Comparison of ENCODE assay signal across 1 cellular context in the genomic region with DNA sequence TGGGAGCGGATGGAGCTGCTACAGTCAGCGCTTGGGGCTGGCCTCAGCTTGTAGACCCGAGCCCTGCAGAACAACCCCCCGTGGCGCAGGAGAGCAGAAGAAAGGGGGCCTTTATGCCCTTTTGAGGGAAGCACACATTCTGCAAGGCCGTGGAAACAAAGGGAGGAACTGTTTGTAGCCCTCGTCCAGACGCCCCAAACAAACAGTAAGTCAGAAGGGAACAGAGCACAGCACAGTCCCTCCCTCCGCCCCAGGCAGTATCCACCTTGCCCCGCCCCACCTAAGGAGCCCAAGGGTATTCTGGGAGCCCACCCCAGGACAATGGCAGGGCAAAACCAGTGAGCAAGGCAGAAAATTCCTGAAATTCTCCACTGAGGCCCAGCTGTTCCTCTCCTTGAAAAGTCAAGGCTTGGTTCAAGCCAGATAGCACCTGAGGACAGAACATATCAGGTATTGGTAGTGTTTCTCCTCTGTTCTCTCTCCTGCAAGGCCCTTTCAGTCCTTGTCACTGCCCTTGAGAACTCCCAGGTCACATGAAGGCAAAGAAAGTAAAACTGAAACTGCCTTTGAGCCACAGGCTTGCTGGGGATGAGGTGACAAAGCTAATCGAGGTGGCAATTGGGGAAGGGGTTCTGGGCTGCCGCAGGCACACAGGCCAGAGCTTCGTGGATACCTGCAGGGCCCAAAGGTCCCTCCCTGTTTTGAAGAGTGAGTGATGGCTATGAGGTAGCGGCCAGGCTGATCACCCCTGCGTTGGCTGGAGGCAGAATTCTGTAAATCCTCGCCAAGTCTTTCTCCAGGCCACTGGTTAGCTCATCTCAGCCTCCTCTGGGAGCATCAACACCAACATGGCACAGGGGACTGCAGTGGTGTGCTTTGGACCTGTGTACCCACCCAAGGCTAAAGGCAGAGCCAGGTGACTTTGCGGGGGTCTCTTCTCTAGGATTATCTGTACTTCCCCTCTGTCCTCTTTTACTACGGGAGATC.
TF ChIP-seq lines count a peak whose summit lies in the region.

No MANE protein-coding gene starts in this region.

TF ChIP-seq in WTC11, 78 proteins besides CTCF, POLR2A, EP300 and RAD21 (continued from another document):
- TF ChIP-seq, protein P1, sequence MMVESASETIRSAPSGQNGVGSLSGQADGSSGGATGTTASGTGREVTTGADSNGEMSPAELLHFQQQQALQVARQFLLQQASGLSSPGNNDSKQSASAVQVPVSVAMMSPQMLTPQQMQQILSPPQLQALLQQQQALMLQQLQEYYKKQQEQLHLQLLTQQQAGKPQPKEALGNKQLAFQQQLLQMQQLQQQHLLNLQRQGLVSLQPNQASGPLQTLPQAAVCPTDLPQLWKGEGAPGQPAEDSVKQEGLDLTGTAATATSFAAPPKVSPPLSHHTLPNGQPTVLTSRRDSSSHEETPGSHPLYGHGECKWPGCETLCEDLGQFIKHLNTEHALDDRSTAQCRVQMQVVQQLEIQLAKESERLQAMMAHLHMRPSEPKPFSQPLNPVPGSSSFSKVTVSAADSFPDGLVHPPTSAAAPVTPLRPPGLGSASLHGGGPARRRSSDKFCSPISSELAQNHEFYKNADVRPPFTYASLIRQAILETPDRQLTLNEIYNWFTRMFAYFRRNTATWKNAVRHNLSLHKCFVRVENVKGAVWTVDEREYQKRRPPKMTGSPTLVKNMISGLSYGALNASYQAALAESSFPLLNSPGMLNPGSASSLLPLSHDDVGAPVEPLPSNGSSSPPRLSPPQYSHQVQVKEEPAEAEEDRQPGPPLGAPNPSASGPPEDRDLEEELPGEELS (CRISPR knock-in tag; IDR thresholded peaks at IDR 0.05), result no peak
- peak; percentile 70; the same call in 1 of the 2 replicates for TF ChIP-seq TEAD1 (CRISPR knock-in tag; IDR thresholded peaks at IDR 0.05)
- TF ChIP-seq FOXP1 (CRISPR knock-in tag; IDR thresholded peaks at IDR 0.05; ENCODE audit: borderline replicate concordance), result 0 out of 2 replicates have a peak, but pooled peaks have one; percentile 7
- 0 out of 2 replicates have a peak, but pooled peaks have one; percentile 11 for TF ChIP-seq ETV6 (CRISPR knock-in tag; IDR thresholded peaks at IDR 0.05)
